ENCODE assay signal across 8 cellular contexts in the genomic region with DNA sequence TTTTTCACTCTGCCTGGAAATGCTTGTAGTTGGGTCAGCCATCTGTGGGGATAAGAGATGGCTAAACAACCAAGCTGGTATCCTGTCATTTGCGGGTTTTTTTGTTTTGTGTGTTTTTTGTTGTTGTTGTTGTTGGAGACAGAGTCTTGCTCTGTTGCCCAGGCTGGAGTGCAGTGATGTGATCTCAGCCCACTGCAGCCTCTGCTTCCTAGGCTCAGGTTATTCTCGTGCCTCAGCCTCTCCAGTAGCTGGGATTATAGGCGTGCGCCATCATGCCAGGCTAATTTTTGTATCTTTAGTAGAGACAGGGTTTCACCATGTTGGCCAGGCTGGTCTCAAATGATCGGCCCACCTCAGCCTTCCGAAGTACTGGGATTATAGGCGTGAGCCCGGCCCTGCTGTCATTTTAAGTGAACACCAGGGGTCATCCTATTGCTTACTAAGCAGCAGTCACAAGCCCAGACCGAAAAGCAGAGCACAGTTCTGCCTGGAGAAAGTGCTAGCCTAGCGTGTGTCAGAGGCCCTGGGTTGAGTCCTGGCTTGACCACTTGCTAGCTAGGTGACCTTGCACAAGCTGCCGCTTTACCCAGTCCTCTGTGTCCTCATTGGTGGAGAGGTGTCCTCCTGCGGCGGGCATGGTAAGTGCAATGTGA. TPM values are rescaled to one million over a fixed set of nuclear protein-coding genes. Genes with fewer than 3 reads are reported as not detected.
A peak's percentile ranks its signal among the peaks of the same experiment; 100 is the strongest.
DNase-seq lines count a peak whose midpoint lies in the region; ATAC-seq and TF ChIP-seq lines count a peak whose summit lies in the region.

No MANE protein-coding gene starts in this region.

- H3K4me3 Mint-ChIP-seq in stimulated activated naive CD8-positive, alpha-beta T cell treated with anti-CD3 and anti-CD28 coated beads, Interleukin-15, amount 100 ng/mL, for 72 hours, result peak overlapping the region in 1 of 2 donors; percentile 17
- H3K4me3 Mint-ChIP-seq in activated CD4-positive, alpha-beta memory T cell treated with anti-CD3 and anti-CD28 coated beads, Interleukin-2, amount 10 ng/mL, durations not matched to agents 7 days and 5 days, result no peak overlapping the region

- H3K4me1 Mint-ChIP-seq in stimulated activated naive CD8-positive, alpha-beta T cell treated with anti-CD3 and anti-CD28 coated beads, Interleukin-15, amount 100 ng/mL, for 72 hours, result peaks cover 66% of the 10 kb centered on the region
- peaks cover 54% of the 10 kb centered on the region for H3K4me1 Mint-ChIP-seq in activated CD4-positive, alpha-beta memory T cell treated with anti-CD3 and anti-CD28 coated beads, Interleukin-2, amount 10 ng/mL, durations not matched to agents 7 days and 5 days

- no peaks in the 10 kb centered on the region for H3K9me3 Mint-ChIP-seq in stimulated activated naive CD8-positive, alpha-beta T cell treated with anti-CD3 and anti-CD28 coated beads, Interleukin-15, amount 100 ng/mL, for 72 hours
- H3K9me3 Mint-ChIP-seq in activated CD4-positive, alpha-beta memory T cell treated with anti-CD3 and anti-CD28 coated beads, Interleukin-2, amount 10 ng/mL, durations not matched to agents 7 days and 5 days, result no peaks in the 10 kb centered on the region

- H3K27me3 Mint-ChIP-seq in stimulated activated naive CD8-positive, alpha-beta T cell treated with anti-CD3 and anti-CD28 coated beads, Interleukin-15, amount 100 ng/mL, for 72 hours, result no peaks in the 10 kb centered on the region
- H3K27me3 Mint-ChIP-seq in activated CD4-positive, alpha-beta memory T cell treated with anti-CD3 and anti-CD28 coated beads, Interleukin-2, amount 10 ng/mL, durations not matched to agents 7 days and 5 days, result no peaks in the 10 kb centered on the region

- TF ChIP-seq CTCF in cardiac fibroblast (IDR thresholded peaks at IDR 0.05; ENCODE audit: low read depth, low read length) (peak; percentile 48), omental fat pad (IDR thresholded peaks at IDR 0.05) (no peak)

- peaks cover 48% of the 10 kb centered on the region for H3K36me3 Mint-ChIP-seq in activated CD4-positive, alpha-beta memory T cell treated with anti-CD3 and anti-CD28 coated beads, Interleukin-2, amount 10 ng/mL, durations not matched to agents 7 days and 5 days (ENCODE audit: low read depth)

- CTCF ChIA-PET in activated CD4-positive, alpha-beta memory T cell treated with anti-CD3 and anti-CD28 coated beads, Interleukin-2, amount 10 ng/mL, durations not matched to agents 7 days and 5 days (lab: Charles Lee), result interaction anchor here (0.9 kb wide), 1 partner anchor 11 kb away, joined by 3 read pairs; no protein-coding TSS in a partner anchor

- H3K4me3 ChIP-seq in cardiac fibroblast (replicated peaks in 1 of 2; ENCODE audit: low read depth in 2 of 2, low read length in 2 of 2), result no peak overlapping the region

- POLR2A ChIA-PET in activated CD4-positive, alpha-beta memory T cell treated with anti-CD3 and anti-CD28 coated beads, Interleukin-2, amount 10 ng/mL, durations not matched to agents 7 days and 5 days (lab: Charles Lee), result interaction anchor here (1.0 to 1.9 kb wide), 4 partner anchors 13 to 66 kb away, joined by 3 to 8 read pairs (median 3); partner anchors contain the start of gene SHMT1

- ATAC-seq in stimulated activated naive CD8-positive, alpha-beta T cell treated with anti-CD3 and anti-CD28 coated beads, Interleukin-15, amount 100 ng/mL, for 72 hours, result no peak
- ATAC-seq in stimulated activated naive CD8-positive, alpha-beta T cell treated with anti-CD3 and anti-CD28 coated beads, Interleukin-15, Interleukin-2, amounts not matched to agents 100 U/mL and 50 U/mL, for 24 hours, result no peak
- no peak for ATAC-seq in omental fat pad (ENCODE audit: low FRiP score)

- peak overlapping the region; percentile 74 to 81 for H3K27ac Mint-ChIP-seq in stimulated activated naive CD8-positive, alpha-beta T cell treated with anti-CD3 and anti-CD28 coated beads, Interleukin-15, amount 100 ng/mL, for 72 hours
- H3K27ac Mint-ChIP-seq in activated CD4-positive, alpha-beta memory T cell treated with anti-CD3 and anti-CD28 coated beads, Interleukin-2, amount 10 ng/mL, durations not matched to agents 7 days and 5 days, result no peak overlapping the region

- DNase-seq in stimulated activated naive CD8-positive, alpha-beta T cell treated with anti-CD3 and anti-CD28 coated beads, Interleukin-15, amount 100 ng/mL, for 72 hours, result peak in 1 of 2 donors; percentile 16
- DNase-seq in stimulated activated naive CD8-positive, alpha-beta T cell treated with anti-CD3 and anti-CD28 coated beads, Interleukin-15, Interleukin-2, amounts not matched to agents 100 U/mL and 50 U/mL, for 24 hours, result no peak
- DNase-seq in NCI-H748 (lab: John Stamatoyannopoulos, UW; ENCODE audit: unreplicated experiment) (peak; percentile 55), cardiac fibroblast (ENCODE audit: low read depth in 2 of 2) (peak; percentile 72 to 84), lung microvascular endothelial cell (ENCODE audit: low read depth in 2 of 2) (peak; percentile 60 to 81), omental fat pad (ENCODE audit: low spot score) (no peak), OCI-M2 (lab: John Stamatoyannopoulos, UW; ENCODE audit: unreplicated experiment) (no peak)
- no peak for DNase-seq in activated CD4-positive, alpha-beta memory T cell treated with anti-CD3 and anti-CD28 coated beads, Interleukin-2, amount 10 ng/mL, durations not matched to agents 7 days and 5 days

RNA-seq across cellular contexts. Expression of gene SMCR8, which starts 4.6 kb away (rescaled TPM):
- 10.7 and 15.5 TPM in 2 replicates for total RNA-seq in lung microvascular endothelial cell
- 10 to 100 TPM; 27.0 to 27.9 TPM for total RNA-seq in activated CD4-positive, alpha-beta memory T cell treated with anti-CD3 and anti-CD28 coated beads, Interleukin-2, amount 10 ng/mL, durations not matched to agents 7 days and 5 days
- 10 to 100 TPM; 11.4 to 21.4 (median 14.3) TPM for total RNA-seq in omental fat pad

RNA-seq across cellular contexts. Expression of gene TOP3A, which starts 4.9 kb away (rescaled TPM):
- total RNA-seq in lung microvascular endothelial cell (13.1 and 14.1 TPM in 2 replicates), omental fat pad (10 to 100 TPM; 23.6 to 80.5 (median 47.5) TPM)
- 10 to 100 TPM; 51.4 to 54.9 TPM for total RNA-seq in activated CD4-positive, alpha-beta memory T cell treated with anti-CD3 and anti-CD28 coated beads, Interleukin-2, amount 10 ng/mL, durations not matched to agents 7 days and 5 days

RNA-seq across cellular contexts. Expression of gene SHMT1, which starts 43.6 kb away (rescaled TPM):
- 7.4 and 9.3 TPM in 2 replicates for total RNA-seq in lung microvascular endothelial cell
- total RNA-seq in activated CD4-positive, alpha-beta memory T cell treated with anti-CD3 and anti-CD28 coated beads, Interleukin-2, amount 10 ng/mL, durations not matched to agents 7 days and 5 days, result 10 to 100 TPM; 38.1 to 41.1 TPM
- total RNA-seq in omental fat pad, result 100 to 1,000 TPM in 2 of 4 donors, 10 to 100 TPM in 2; 59.3 to 108 (median 102) TPM

RNA-seq across cellular contexts. Expression of gene EVPLL, which starts 57.8 kb away (rescaled TPM):
- not detected in 2 replicates for total RNA-seq in lung microvascular endothelial cell
- total RNA-seq in activated CD4-positive, alpha-beta memory T cell treated with anti-CD3 and anti-CD28 coated beads, Interleukin-2, amount 10 ng/mL, durations not matched to agents 7 days and 5 days, result not detected
- total RNA-seq in omental fat pad, result under 1 TPM in 2 of 4 donors, not detected in 2; 0.36 to 0.37 TPM

RNA-seq across cellular contexts. Expression of gene MIEF2, which starts 59.3 kb away (rescaled TPM):
- 8.1 and 10.3 TPM in 2 replicates for total RNA-seq in lung microvascular endothelial cell
- total RNA-seq in activated CD4-positive, alpha-beta memory T cell treated with anti-CD3 and anti-CD28 coated beads, Interleukin-2, amount 10 ng/mL, durations not matched to agents 7 days and 5 days, result 10 to 100 TPM in 1 of 2 experiments, 1 to 10 TPM in 1; 9.2 to 10.9 TPM
- 1 to 10 TPM; 2.9 to 9.5 (median 5.7) TPM for total RNA-seq in omental fat pad

Comparison
In these comparisons a context has a peak if more than half of its experiments do, and no peak if none do; other contexts are left out.
1. DNase-seq: peak in NCI-H748 (single experiment), cardiac fibroblast (2 of 2) and lung microvascular endothelial cell (2 of 2); none in stimulated activated naive CD8-positive, alpha-beta T cell treated with anti-CD3 and anti-CD28 coated beads, Interleukin-15, Interleukin-2, amounts not matched to agents 100 U/mL and 50 U/mL, for 24 hours (single experiment), activated CD4-positive, alpha-beta memory T cell treated with anti-CD3 and anti-CD28 coated beads, Interleukin-2, amount 10 ng/mL, durations not matched to agents 7 days and 5 days (single experiment), omental fat pad (single experiment) and OCI-M2 (single experiment).